9 cellular contexts compared by ENCODE assay signal in the genomic region with DNA sequence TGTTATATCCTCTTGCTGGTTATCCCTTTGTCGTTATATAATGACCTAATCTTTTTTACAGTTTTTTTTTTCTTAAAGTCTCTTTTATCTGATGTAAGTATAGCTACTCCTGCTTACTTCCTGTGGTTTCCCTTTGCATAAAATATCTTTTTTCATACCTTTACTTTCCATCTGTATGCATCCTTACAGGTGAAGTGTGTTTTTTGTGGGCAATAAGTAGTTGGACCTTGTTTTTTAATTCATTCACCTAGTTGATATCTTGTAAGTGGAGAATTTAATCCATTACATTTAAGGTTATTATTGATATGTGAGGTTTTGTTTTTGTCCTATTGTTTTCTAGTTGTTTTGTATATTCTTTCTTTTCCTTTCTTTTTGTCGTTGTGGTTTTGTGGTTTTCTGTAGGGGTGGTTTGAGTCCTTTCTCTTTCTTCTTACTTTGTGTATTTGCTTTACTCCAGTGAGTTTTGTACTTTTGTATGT.
DNase-seq lines count a peak whose midpoint lies in the region; ATAC-seq, FAIRE-seq and TF ChIP-seq lines count a peak whose summit lies in the region.
"Had no signal": no experiment of that assay in that cellular context is flagged by ENCODE, and none has a peak within 500 bp of the region (broad histone marks: within the 10 kb centered on the region; RNA-seq: fewer than 3 reads in every experiment).

No MANE protein-coding gene starts in this region.

- peaks cover 4% of the 10 kb centered on the region for H4K20me1 ChIP-seq in GM12878 (ENCODE audit: control insufficient read depth, insufficient read depth)

- H3K4me2 ChIP-seq in GM12878 (ENCODE audit: control insufficient read depth, insufficient read depth) = peak overlapping the region; percentile 50

- 2% methylated on average over 2 of the region's 2 CpGs for WGBS in GM12878 (ENCODE audit: insufficient coverage, insufficient replicate concordance, low lambda C conversion rate, missing lambda C conversion rate)
- 65% methylated on average over 2 of the region's 2 CpGs for WGBS in right cardiac atrium

- RAD21 ChIA-PET in GM12878 (lab: Charles Lee; ENCODE audit: unreplicated experiment) = no interaction called here

- H3K9me3 ChIP-seq in GM12878 (replicated peaks; ENCODE audit: control insufficient read depth, insufficient read depth, low read length) (peaks cover 7% of the 10 kb centered on the region; the same call in 2 of the 3 replicates), right cardiac atrium (ENCODE audit: control insufficient read depth, low read length) (no peaks in the 10 kb centered on the region)

- BruUV-seq in GM12878 (replicated peaks; lab: Mats Ljungman, UMichigan) = no TSS peak

- 0 out of 2 replicates have a peak overlapping the region, but pooled peaks have one; percentile 16 for H3K4me3 ChIP-seq in GM12878
- no peak overlapping the region for H3K4me3 ChIP-seq in right cardiac atrium (ENCODE audit: low read length)

- intact Hi-C loops in GM12878 (cut with micrococcal nuclease; ENCODE audit: unreplicated experiment) (no loop called here), left colon (cut with DNase I, micrococcal nuclease) (no loop called here), right cardiac atrium (cut with DNase I) (no loop called here)

- no peak for TF ChIP-seq RAD21 in GM12878 (IDR thresholded peaks at IDR 0.05; ENCODE audit: insufficient read depth, low read depth, low read length)

- H2AFZ ChIP-seq in GM12878 (ENCODE audit: control insufficient read depth, low read depth, low read length) = no peak overlapping the region

- CTCF ChIA-PET in GM12878 (lab: Yijun Ruan, JAX) = interaction anchor here (1.1 kb wide), 1 partner anchor 10 kb away, joined by 3 read pairs; no protein-coding TSS in a partner anchor

- peak; percentile 43 for DNase-seq in GM13977 (ENCODE audit: low spot score)
- DNase-seq in GM12878 (ENCODE audit: low read depth, low spot score) = peak; percentile 31
- no peak for DNase-seq in GOT3 (lab: John Stamatoyannopoulos, UW)
- no peak for DNase-seq in activated effector memory CD4-positive, alpha-beta T cell treated with anti-CD3 and anti-CD28 coated beads, Interleukin-2, amount 50 U/mL, for 16 hours
- DNase-seq in left colon = no peak
- DNase-seq in right cardiac atrium = no peak
- DNase-seq: GF-D8 had no signal

- H3K9ac ChIP-seq in GM12878 (ENCODE audit: control insufficient read depth, insufficient read depth, low read length) = no peak overlapping the region

- POLR2A ChIA-PET in GM12878 (lab: Charles Lee) = interaction anchor here (0.6 to 1.2 kb wide), 2 partner anchors 9 to 149 kb away, joined by 3 read pairs; no protein-coding TSS in a partner anchor

- no peak overlapping the region for H3K27ac ChIP-seq in GM12878 (ENCODE audit: control insufficient read depth, insufficient read depth)
- H3K27ac ChIP-seq in right cardiac atrium (ENCODE audit: low read length) = no peak overlapping the region

- H3K4me1 ChIP-seq in GM12878 (ENCODE audit: control insufficient read depth, insufficient read depth, low read length) (peaks cover 15% of the 10 kb centered on the region), right cardiac atrium (ENCODE audit: control insufficient read depth, insufficient read depth, low read length) (no peaks in the 10 kb centered on the region)

- H3K27me3 ChIP-seq in GM12878 (replicated peaks in 1 of 2; ENCODE audit: control insufficient read depth in 2 of 2, insufficient read depth in 2 of 2, low read length in 1 of 2) (no peaks in the 10 kb centered on the region), right cardiac atrium (ENCODE audit: control insufficient read depth, insufficient read depth) (no peaks in the 10 kb centered on the region)

- no peak for TF ChIP-seq POLR2A in GM12878 (IDR thresholded peaks at IDR 0.05; ENCODE audit: low read depth, low read length)

- H3K36me3 ChIP-seq in GM12878 (ENCODE audit: control insufficient read depth in 2 of 2, insufficient read depth in 2 of 2, low read length in 1 of 2) = peaks cover 2 to 8% of the 10 kb centered on the region in 2 experiments; a peak in 3 of 4 replicates

- TF ChIP-seq EP300 in GM12878 (IDR thresholded peaks at IDR 0.05; ENCODE audit: borderline replicate concordance in 1 of 2, control insufficient read depth in 1 of 2, low read depth in 2 of 2, low read length in 2 of 2) = no peak

- SMC1A ChIA-PET in GM12878 (lab: Charles Lee; ENCODE audit: uncharacterized antibody, unreplicated experiment) = interaction anchor here (0.8 kb wide), 1 partner anchor 22 kb away, joined by 3 read pairs; no protein-coding TSS in a partner anchor

- ATAC-seq in GM21390 (IDR thresholded peaks at IDR 0.05; ENCODE audit: unreplicated experiment) (peak; percentile 76), HG03442 (IDR thresholded peaks at IDR 0.05; ENCODE audit: unreplicated experiment) (peak; percentile 72), GM12878 (peak; percentile 83), left colon (no peak), right cardiac atrium (no peak)

- in situ Hi-C loops in GM13977 (cut with MboI; ENCODE audit: low pct_unique_long_range_greater_than_20kb, low sequenced_read_pairs, unreplicated experiment) (loop anchor here (25.0 kb wide), 1 partner anchor 415 kb away; no protein-coding TSS in a partner anchor), GM12878 (cut with MboI) (no loop called here)

- FAIRE-seq in GM12878 (lab: Jason Lieb, UNC) = no peak

- no peak for TF ChIP-seq CTCF in GM13977 (IDR thresholded peaks at IDR 0.05; ENCODE audit: extremely low read depth, insufficient read depth, missing control alignments)
- no peak for TF ChIP-seq CTCF in GM12878 (IDR thresholded peaks at IDR 0.05 in 2 of 3, conservative IDR thresholded peaks at IDR 0.05 in 1 of 3; ENCODE audit: control insufficient read depth in 2 of 3, extremely low read depth in 1 of 3, insufficient read depth in 1 of 3, low read depth in 3 of 3, low read length in 3 of 3)

- H3K79me2 ChIP-seq in GM12878 (ENCODE audit: control insufficient read depth, insufficient read depth, low read length) = peaks cover 20% of the 10 kb centered on the region

TF ChIP-seq in GM12878, 131 proteins besides CTCF, POLR2A, EP300 and RAD21 (continues in another document):
- TF ChIP-seq FOS (IDR thresholded peaks at IDR 0.05; ENCODE audit: borderline replicate concordance, extremely low read depth, insufficient read length) (no peak), CHD1 (IDR thresholded peaks at IDR 0.05; ENCODE audit: low read depth, low read length) (no peak), NFIC (IDR thresholded peaks at IDR 0.05; ENCODE audit: low read depth, low read length) (peak; percentile 86), SUPT20H (IDR thresholded peaks at IDR 0.05; ENCODE audit: borderline replicate concordance, control insufficient read depth, low read depth, low read length) (no peak), EZH2 (IDR thresholded peaks at IDR 0.05; ENCODE audit: borderline replicate concordance, control insufficient read depth, low read depth, low read length) (no peak), SMAD1 (IDR thresholded peaks at IDR 0.05; ENCODE audit: low read depth, partially characterized antibody) (no peak), POU2F2 (IDR thresholded peaks at IDR 0.05; ENCODE audit: borderline replicate concordance, low read depth, low read length) (no peak), KAT2A (conservative IDR thresholded peaks at IDR 0.05; ENCODE audit: control insufficient read depth, low read depth, low read length) (no peak), CBX5 (IDR thresholded peaks at IDR 0.05; ENCODE audit: low read depth) (no peak), MEF2A (IDR thresholded peaks at IDR 0.05; ENCODE audit: insufficient read depth, low read depth, low read length) (no peak), RBBP5 (conservative IDR thresholded peaks at IDR 0.05) (no peak), SIN3A (IDR thresholded peaks at IDR 0.05; ENCODE audit: low read depth, low read length) (no peak), NR2F1 (conservative IDR thresholded peaks at IDR 0.05) (no peak), SMAD5 (IDR thresholded peaks at IDR 0.05; ENCODE audit: low read depth) (no peak), ZZZ3 (IDR thresholded peaks at IDR 0.05; ENCODE audit: control insufficient read depth, insufficient read length, low read depth) (no peak)
- TF ChIP-seq, protein P1, sequence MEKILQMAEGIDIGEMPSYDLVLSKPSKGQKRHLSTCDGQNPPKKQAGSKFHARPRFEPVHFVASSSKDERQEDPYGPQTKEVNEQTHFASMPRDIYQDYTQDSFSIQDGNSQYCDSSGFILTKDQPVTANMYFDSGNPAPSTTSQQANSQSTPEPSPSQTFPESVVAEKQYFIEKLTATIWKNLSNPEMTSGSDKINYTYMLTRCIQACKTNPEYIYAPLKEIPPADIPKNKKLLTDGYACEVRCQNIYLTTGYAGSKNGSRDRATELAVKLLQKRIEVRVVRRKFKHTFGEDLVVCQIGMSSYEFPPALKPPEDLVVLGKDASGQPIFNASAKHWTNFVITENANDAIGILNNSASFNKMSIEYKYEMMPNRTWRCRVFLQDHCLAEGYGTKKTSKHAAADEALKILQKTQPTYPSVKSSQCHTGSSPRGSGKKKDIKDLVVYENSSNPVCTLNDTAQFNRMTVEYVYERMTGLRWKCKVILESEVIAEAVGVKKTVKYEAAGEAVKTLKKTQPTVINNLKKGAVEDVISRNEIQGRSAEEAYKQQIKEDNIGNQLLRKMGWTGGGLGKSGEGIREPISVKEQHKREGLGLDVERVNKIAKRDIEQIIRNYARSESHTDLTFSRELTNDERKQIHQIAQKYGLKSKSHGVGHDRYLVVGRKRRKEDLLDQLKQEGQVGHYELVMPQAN (conservative IDR thresholded peaks at IDR 0.05) = no peak
- TF ChIP-seq, protein P2, sequence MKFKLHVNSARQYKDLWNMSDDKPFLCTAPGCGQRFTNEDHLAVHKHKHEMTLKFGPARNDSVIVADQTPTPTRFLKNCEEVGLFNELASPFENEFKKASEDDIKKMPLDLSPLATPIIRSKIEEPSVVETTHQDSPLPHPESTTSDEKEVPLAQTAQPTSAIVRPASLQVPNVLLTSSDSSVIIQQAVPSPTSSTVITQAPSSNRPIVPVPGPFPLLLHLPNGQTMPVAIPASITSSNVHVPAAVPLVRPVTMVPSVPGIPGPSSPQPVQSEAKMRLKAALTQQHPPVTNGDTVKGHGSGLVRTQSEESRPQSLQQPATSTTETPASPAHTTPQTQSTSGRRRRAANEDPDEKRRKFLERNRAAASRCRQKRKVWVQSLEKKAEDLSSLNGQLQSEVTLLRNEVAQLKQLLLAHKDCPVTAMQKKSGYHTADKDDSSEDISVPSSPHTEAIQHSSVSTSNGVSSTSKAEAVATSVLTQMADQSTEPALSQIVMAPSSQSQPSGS (IDR thresholded peaks at IDR 0.05; ENCODE audit: low read length) = peak; percentile 68; the same call in 1 of the 2 replicates

Comparison
In these comparisons a context has a peak if more than half of its experiments do, and no peak if none do; other contexts are left out.
1. DNase-seq: peak in GM13977 (single experiment) and GM12878 (single experiment); none in GOT3 (single experiment), activated effector memory CD4-positive, alpha-beta T cell treated with anti-CD3 and anti-CD28 coated beads, Interleukin-2, amount 50 U/mL, for 16 hours (single experiment), left colon (0 of 2) and right cardiac atrium (0 of 3).
2. ATAC-seq: peak in GM21390 (single experiment), HG03442 (single experiment) and GM12878 (single experiment); none in left colon (single experiment) and right cardiac atrium (0 of 2).